In the genomic region with DNA sequence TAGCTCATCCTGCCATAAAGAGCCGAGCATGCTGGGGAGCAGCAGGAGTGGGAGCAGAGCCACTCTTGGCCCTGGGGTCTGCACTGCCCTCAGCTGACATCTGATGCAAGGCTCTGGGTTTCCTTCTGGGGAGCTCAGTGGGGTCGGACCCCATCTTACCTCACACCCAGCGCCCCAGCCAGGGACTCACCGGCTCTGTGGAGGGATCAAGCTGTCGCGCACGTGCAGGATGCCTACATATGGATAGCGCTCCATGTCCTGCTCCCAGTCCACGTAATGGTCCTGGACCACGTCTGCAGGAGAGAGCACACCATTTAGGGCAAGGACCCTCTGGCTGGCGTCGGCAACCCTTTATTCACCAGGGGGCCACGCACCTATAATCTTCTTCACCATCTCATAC, we compare ENCODE assay signal across 19 cellular contexts. TPM values are rescaled to one million over a fixed set of nuclear protein-coding genes. Genes with fewer than 3 reads are reported as not detected.
DNase-seq lines count a peak whose midpoint lies in the region; ATAC-seq and TF ChIP-seq lines count a peak whose summit lies in the region.
"Had no signal": no experiment of that assay in that cellular context is flagged by ENCODE, and none has a peak within 500 bp of the region (broad histone marks: within the 10 kb centered on the region; RNA-seq: fewer than 3 reads in every experiment).

No MANE protein-coding gene starts in this region.

- no peak for DNase-seq in RWPE1 (ENCODE audit: low spot score)
- no peak for DNase-seq in substantia nigra (lab: John Stamatoyannopoulos, UW)
- no peak for DNase-seq in effector memory CD4-positive, alpha-beta T cell
- no peak for DNase-seq in MG63
- DNase-seq: Calu3; CD4-positive, alpha-beta memory T cell; COR-L47; DMS53; DMS79 treated with DMSO at 0.1 percent for 48 hours; GM23248; H7; HCEC 1CT had no signal

- H3K27ac ChIP-seq in RWPE1: peak overlapping the region; percentile 30
- peak overlapping the region; percentile 61 for H3K27ac ChIP-seq in neural cell (ENCODE audit: low read length)
- peak overlapping the region; percentile 50 for H3K27ac ChIP-seq in substantia nigra (ENCODE audit: low read depth, low read length, poor library complexity, severe bottlenecking)
- no peak overlapping the region for H3K27ac ChIP-seq in effector memory CD4-positive, alpha-beta T cell (ENCODE audit: insufficient read depth, low read length, poor library complexity, severe bottlenecking)
- H3K27ac ChIP-seq: GM23248 had no signal

- POLR2A ChIA-PET in RWPE1 (lab: Yijun Ruan, JAX; ENCODE audit: low non-redundant PET): no interaction called here

- H3K27me3 ChIP-seq in neural cell (ENCODE audit: insufficient read depth, low read depth, low read length) (no peaks in the 10 kb centered on the region), MG63 (no peaks in the 10 kb centered on the region)
- H3K27me3 ChIP-seq in effector memory CD4-positive, alpha-beta T cell (replicated peaks; ENCODE audit: control insufficient read depth, insufficient read depth, low read length, poor library complexity, severe bottlenecking): no peaks in the 10 kb centered on the region

- TF ChIP-seq CTCF in RWPE1 (conservative IDR thresholded peaks at IDR 0.05; ENCODE audit: low read depth) (no peak), neural cell (IDR thresholded peaks at IDR 0.05; ENCODE audit: poor library complexity, severe bottlenecking) (no peak)

- no peaks in the 10 kb centered on the region for H3K4me1 ChIP-seq in effector memory CD4-positive, alpha-beta T cell (ENCODE audit: control insufficient read depth, insufficient read depth, low read length, poor library complexity, severe bottlenecking)

- TF ChIP-seq RAD21 in neural cell (conservative IDR thresholded peaks at IDR 0.05): no peak

- CTCF ChIA-PET in RWPE1 (lab: Yijun Ruan, JAX): interaction anchor here (1.5 to 1.6 kb wide), 2 partner anchors 66 to 251 kb away, joined by 4 to 6 read pairs; a partner anchor contains a TSS

- no peaks in the 10 kb centered on the region for H3K79me2 ChIP-seq in neural cell (replicated peaks; ENCODE audit: insufficient read depth, low read length)

- no peak for TF ChIP-seq EP300 in neural cell (conservative IDR thresholded peaks at IDR 0.05; ENCODE audit: poor library complexity, severe bottlenecking)

- no peak overlapping the region for H3K9ac ChIP-seq in neural cell (ENCODE audit: low read length)
- H3K9ac ChIP-seq: GM23248 had no signal

- no peak overlapping the region for H2AFZ ChIP-seq in neural cell (ENCODE audit: low read depth, low read length)
- H2AFZ ChIP-seq: GM23248 had no signal

- H3F3A ChIP-seq in neural cell (ENCODE audit: insufficient read depth, low read length, poor library complexity, severe bottlenecking): peaks cover 5% of the 10 kb centered on the region

- no peak for ATAC-seq in GM21717 (IDR thresholded peaks at IDR 0.05; ENCODE audit: unreplicated experiment)

- H3K4me2 ChIP-seq in neural cell (ENCODE audit: low read length): no peak overlapping the region

- H3K4me3 ChIP-seq in neural cell (ENCODE audit: low read length): no peak overlapping the region
- no peak overlapping the region for H3K4me3 ChIP-seq in effector memory CD4-positive, alpha-beta T cell (ENCODE audit: insufficient read depth, low read depth, low read length, poor library complexity, severe bottlenecking)
- no peak overlapping the region for H3K4me3 ChIP-seq in MG63
- H3K4me3 ChIP-seq: GM23248 had no signal

- no peaks in the 10 kb centered on the region for H4K20me1 ChIP-seq in neural cell (ENCODE audit: insufficient read depth)

- H3K36me3 ChIP-seq in neural cell (ENCODE audit: insufficient read depth, low read length): peaks cover 18% of the 10 kb centered on the region
- H3K36me3 ChIP-seq in effector memory CD4-positive, alpha-beta T cell (ENCODE audit: control insufficient read depth, insufficient read depth, low read length): peaks cover 90% of the 10 kb centered on the region
- peaks cover 24% of the 10 kb centered on the region for H3K36me3 ChIP-seq in MG63

- H3K9me2 ChIP-seq in neural cell (ENCODE audit: insufficient read depth, low read length): no peaks in the 10 kb centered on the region

- H3K9me3 ChIP-seq in neural cell (ENCODE audit: low read length) (no peaks in the 10 kb centered on the region), MG63 (no peaks in the 10 kb centered on the region)
- H3K9me3 ChIP-seq in effector memory CD4-positive, alpha-beta T cell (ENCODE audit: control insufficient read depth, low read length): no peaks in the 10 kb centered on the region

TF ChIP-seq in neural cell, 6 proteins besides CTCF, POLR2A, EP300 and RAD21:
- no peak for TF ChIP-seq EZH2 (IDR thresholded peaks at IDR 0.05; ENCODE audit: borderline replicate concordance, insufficient read depth, low read length, poor library complexity, severe bottlenecking)
- TF ChIP-seq SMC3 (conservative IDR thresholded peaks at IDR 0.05; ENCODE audit: poor library complexity): no peak
- TF ChIP-seq MXI1 (conservative IDR thresholded peaks at IDR 0.05; ENCODE audit: poor library complexity, severe bottlenecking): no peak
- TF ChIP-seq, protein P1, sequence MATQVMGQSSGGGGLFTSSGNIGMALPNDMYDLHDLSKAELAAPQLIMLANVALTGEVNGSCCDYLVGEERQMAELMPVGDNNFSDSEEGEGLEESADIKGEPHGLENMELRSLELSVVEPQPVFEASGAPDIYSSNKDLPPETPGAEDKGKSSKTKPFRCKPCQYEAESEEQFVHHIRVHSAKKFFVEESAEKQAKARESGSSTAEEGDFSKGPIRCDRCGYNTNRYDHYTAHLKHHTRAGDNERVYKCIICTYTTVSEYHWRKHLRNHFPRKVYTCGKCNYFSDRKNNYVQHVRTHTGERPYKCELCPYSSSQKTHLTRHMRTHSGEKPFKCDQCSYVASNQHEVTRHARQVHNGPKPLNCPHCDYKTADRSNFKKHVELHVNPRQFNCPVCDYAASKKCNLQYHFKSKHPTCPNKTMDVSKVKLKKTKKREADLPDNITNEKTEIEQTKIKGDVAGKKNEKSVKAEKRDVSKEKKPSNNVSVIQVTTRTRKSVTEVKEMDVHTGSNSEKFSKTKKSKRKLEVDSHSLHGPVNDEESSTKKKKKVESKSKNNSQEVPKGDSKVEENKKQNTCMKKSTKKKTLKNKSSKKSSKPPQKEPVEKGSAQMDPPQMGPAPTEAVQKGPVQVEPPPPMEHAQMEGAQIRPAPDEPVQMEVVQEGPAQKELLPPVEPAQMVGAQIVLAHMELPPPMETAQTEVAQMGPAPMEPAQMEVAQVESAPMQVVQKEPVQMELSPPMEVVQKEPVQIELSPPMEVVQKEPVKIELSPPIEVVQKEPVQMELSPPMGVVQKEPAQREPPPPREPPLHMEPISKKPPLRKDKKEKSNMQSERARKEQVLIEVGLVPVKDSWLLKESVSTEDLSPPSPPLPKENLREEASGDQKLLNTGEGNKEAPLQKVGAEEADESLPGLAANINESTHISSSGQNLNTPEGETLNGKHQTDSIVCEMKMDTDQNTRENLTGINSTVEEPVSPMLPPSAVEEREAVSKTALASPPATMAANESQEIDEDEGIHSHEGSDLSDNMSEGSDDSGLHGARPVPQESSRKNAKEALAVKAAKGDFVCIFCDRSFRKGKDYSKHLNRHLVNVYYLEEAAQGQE (IDR thresholded peaks at IDR 0.05; ENCODE audit: borderline replicate concordance): no peak
- no peak for TF ChIP-seq POLR2AphosphoS5 (IDR thresholded peaks at IDR 0.05)
- no peak for TF ChIP-seq TAF1 (IDR thresholded peaks at IDR 0.05; ENCODE audit: low read depth)
TF ChIP-seq in neural cell: peak in this region for 0.

RNA-seq across cellular contexts. Expression of a gene that starts 12.2 kb away (rescaled TPM):
- polyA plus RNA-seq in neural cell: 84.6 and 109 TPM in 2 replicates
- 49.4 and 59.2 TPM in 2 replicates for polyA minus RNA-seq in neural cell
- 30.5 and 36.0 TPM in 2 replicates for total RNA-seq in MG63 (2014; rRNA removed; shearing (Covaris generic); ENCODE audit: low replicate concordance)

RNA-seq across cellular contexts. Expression of a gene that starts 27.0 kb away (rescaled TPM):
- polyA plus RNA-seq in neural cell: not detected in 2 replicates
- polyA minus RNA-seq in neural cell: not detected in 2 replicates
- total RNA-seq in MG63 (2014; rRNA removed; shearing (Covaris generic); ENCODE audit: low replicate concordance): not detected in 2 replicates
- total RNA-seq: A172; A673; Calu3; CD4-positive, alpha-beta memory T cell; Daoy; GM23248; H1; H7 had no signal
- polyA plus RNA-seq: BJ; CD4-positive, alpha-beta memory T cell; GM23248; H1 had no signal

RNA-seq across cellular contexts. Expression of a gene that starts 30.1 kb away (rescaled TPM):
- not detected in 2 replicates for polyA plus RNA-seq in neural cell
- not detected in 2 replicates for polyA minus RNA-seq in neural cell
- total RNA-seq in MG63 (2014; rRNA removed; shearing (Covaris generic); ENCODE audit: low replicate concordance): not detected in 2 replicates
- total RNA-seq: A673; Calu3; CD4-positive, alpha-beta memory T cell; Daoy; GM23248 had no signal
- polyA plus RNA-seq: CD4-positive, alpha-beta memory T cell; GM23248 had no signal
